Comparison of ENCODE assay signal across 8 cellular contexts in the genomic region with DNA sequence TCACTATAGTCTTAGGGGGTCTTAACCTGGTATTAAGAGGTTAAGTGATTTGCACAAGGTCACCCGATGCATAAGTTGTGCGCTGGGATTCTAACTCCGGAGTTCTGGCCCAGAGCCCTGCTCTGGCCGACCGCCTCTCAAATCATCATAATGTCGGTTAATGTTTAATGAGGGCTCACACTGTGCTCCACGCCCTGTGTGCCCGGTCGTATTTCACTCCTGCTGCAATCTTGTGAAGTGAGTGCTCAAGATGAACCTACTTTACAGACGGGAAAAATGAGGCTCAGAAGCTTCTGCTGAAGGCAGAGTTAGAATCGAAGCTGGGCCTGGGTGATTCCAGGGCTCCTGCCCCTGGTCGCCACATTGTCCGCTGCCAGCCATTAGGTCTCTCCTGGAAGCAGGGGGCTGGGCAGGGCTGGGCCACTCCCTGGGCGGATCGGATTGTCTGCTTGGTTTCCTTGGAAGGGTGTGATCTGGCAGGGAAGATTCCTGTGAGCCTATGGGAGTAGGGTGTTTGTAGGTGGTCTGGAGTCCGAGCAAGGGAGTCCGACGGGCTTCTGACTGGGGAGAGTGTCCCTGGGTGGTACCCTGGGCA. TPM values are rescaled to one million over a fixed set of nuclear protein-coding genes. Genes with fewer than 3 reads are reported as not detected.
DNase-seq lines count a peak whose midpoint lies in the region; ATAC-seq and TF ChIP-seq lines count a peak whose summit lies in the region.

No MANE protein-coding gene starts in this region.

- no peaks in the 10 kb centered on the region for H3K9me3 Mint-ChIP-seq in CD4-positive, alpha-beta T cell
- H3K9me3 Mint-ChIP-seq in IgD-negative memory B cell (no peaks in the 10 kb centered on the region), brain (peaks cover 0 to 6% (median 0%) of the 10 kb centered on the region in 5 experiments)

- H3K27ac Mint-ChIP-seq in CD4-positive, alpha-beta T cell, result peak overlapping the region; percentile 92
- H3K27ac Mint-ChIP-seq in IgD-negative memory B cell (peak overlapping the region; percentile 76 to 93 (median 92)), brain (peak overlapping the region; percentile 70 to 99 (median 96))

- intact Hi-C loops in CD4-positive, alpha-beta T cell (cut with DNase I, micrococcal nuclease), result loop anchor here (5.0 to 10.0 kb wide), 4 partner anchors 266 to 548 kb away; a partner anchor contains a TSS
- intact Hi-C loops in lower lobe of right lung (cut with DNase I) (loop anchor here (10.0 kb wide), 1 partner anchor 198 kb away; a partner anchor contains a TSS), upper lobe of right lung (cut with DNase I) (loop anchor here (10.0 kb wide), 1 partner anchor 198 kb away; a partner anchor contains a TSS)

- H3K4me3 ChIP-seq in lower lobe of right lung (peak overlapping the region; percentile 92), upper lobe of right lung (peak overlapping the region; percentile 64)

- POLR2A ChIA-PET in CD4-positive, alpha-beta T cell (lab: Charles Lee), result interaction anchor here (0.9 kb wide), 1 partner anchor 201 kb away, joined by 3 read pairs; no protein-coding TSS in a partner anchor

- H3K27ac ChIP-seq in CD4-positive, alpha-beta T cell (ENCODE audit: low read depth, low read length), result peak overlapping the region; percentile 88
- H3K27ac ChIP-seq in lower lobe of right lung, result peak overlapping the region; percentile 51
- peak overlapping the region; percentile 63 for H3K27ac ChIP-seq in upper lobe of right lung

- no peak for DNase-seq in CD4-positive, alpha-beta T cell
- peak; percentile 72 for DNase-seq in lower lobe of right lung
- DNase-seq in upper lobe of right lung, result no peak
- DNase-seq in cerebellum (ENCODE audit: low spot score), result no peak

- no peaks in the 10 kb centered on the region for H3K27me3 ChIP-seq in CD4-positive, alpha-beta T cell (ENCODE audit: control insufficient read depth, insufficient read depth, low read length)
- H3K27me3 ChIP-seq in lower lobe of right lung (ENCODE audit: low read depth), result no peaks in the 10 kb centered on the region
- H3K27me3 ChIP-seq in upper lobe of right lung, result no peaks in the 10 kb centered on the region

- no peak for TF ChIP-seq CTCF in CD4-positive, alpha-beta T cell (IDR thresholded peaks at IDR 0.05)
- TF ChIP-seq CTCF in brain (conservative IDR thresholded peaks at IDR 0.05) (no peak), lower lobe of right lung (IDR thresholded peaks at IDR 0.05) (no peak), upper lobe of right lung (IDR thresholded peaks at IDR 0.05) (no peak)

- peaks cover 5% of the 10 kb centered on the region for H3K27me3 Mint-ChIP-seq in CD4-positive, alpha-beta T cell
- H3K27me3 Mint-ChIP-seq in IgD-negative memory B cell (no peaks in the 10 kb centered on the region), brain (peaks cover 10% of the 10 kb centered on the region)

- H3K36me3 ChIP-seq in lower lobe of right lung, result no peaks in the 10 kb centered on the region
- H3K36me3 ChIP-seq in upper lobe of right lung, result no peaks in the 10 kb centered on the region

- H3K4me1 Mint-ChIP-seq in CD4-positive, alpha-beta T cell (ENCODE audit: low read depth), result peaks cover 57% of the 10 kb centered on the region
- H3K4me1 Mint-ChIP-seq in IgD-negative memory B cell, result peaks cover 21 to 37% (median 33%) of the 10 kb centered on the region in 3 donors
- peaks cover 68% of the 10 kb centered on the region for H3K4me1 Mint-ChIP-seq in brain

- no peaks in the 10 kb centered on the region for H3K9me3 ChIP-seq in CD4-positive, alpha-beta T cell (ENCODE audit: control insufficient read depth, low read length)
- no peaks in the 10 kb centered on the region for H3K9me3 ChIP-seq in lower lobe of right lung
- no peaks in the 10 kb centered on the region for H3K9me3 ChIP-seq in upper lobe of right lung

- H3K4me3 Mint-ChIP-seq in CD4-positive, alpha-beta T cell, result peak overlapping the region; percentile 93
- peak overlapping the region; percentile 10 to 98 (median 96) for H3K4me3 Mint-ChIP-seq in IgD-negative memory B cell
- H3K4me3 Mint-ChIP-seq in brain, result peak overlapping the region; percentile 91 to 100 (median 94)

- peaks cover 5% of the 10 kb centered on the region for H3K36me3 Mint-ChIP-seq in CD4-positive, alpha-beta T cell (ENCODE audit: low read depth)
- peaks cover 2% of the 10 kb centered on the region for H3K36me3 Mint-ChIP-seq in IgD-negative memory B cell
- H3K36me3 Mint-ChIP-seq in brain, result no peaks in the 10 kb centered on the region

- peaks cover 73% of the 10 kb centered on the region for H3K4me1 ChIP-seq in lower lobe of right lung
- peaks cover 32% of the 10 kb centered on the region for H3K4me1 ChIP-seq in upper lobe of right lung

- CTCF ChIA-PET in CD4-positive, alpha-beta T cell (lab: Charles Lee), result no interaction called here

- no peak for ATAC-seq in CD4-positive, alpha-beta T cell (ENCODE audit: poor library complexity)
- peak; percentile 67 to 76 for ATAC-seq in lower lobe of right lung
- ATAC-seq in upper lobe of right lung, result peak; percentile 54
- ATAC-seq in GM19324 (IDR thresholded peaks at IDR 0.05; ENCODE audit: low FRiP score, unreplicated experiment), result no peak
- ATAC-seq in GM21717 (IDR thresholded peaks at IDR 0.05; ENCODE audit: unreplicated experiment), result no peak

RNA-seq across cellular contexts. Expression of a gene that starts 1.1 kb away (rescaled TPM):
- total RNA-seq in CD4-positive, alpha-beta T cell, result 1 to 10 TPM; 2.7 to 6.3 TPM
- 3.7 TPM for polyA plus RNA-seq in IgD-negative memory B cell
- polyA plus RNA-seq in brain (ENCODE audit: insufficient read depth, low read depth, low replicate concordance), result 90.2 TPM
- 73.0 TPM for total RNA-seq in lower lobe of right lung
- 72.8 TPM for total RNA-seq in upper lobe of right lung
- total RNA-seq in cerebellum, result 4.5 TPM

RNA-seq across cellular contexts. Expression of a gene that starts 42.5 kb away (rescaled TPM):
- not detected for total RNA-seq in CD4-positive, alpha-beta T cell
- not detected for polyA plus RNA-seq in IgD-negative memory B cell
- polyA plus RNA-seq in brain (ENCODE audit: insufficient read depth, low read depth, low replicate concordance), result 1.3 TPM
- not detected for total RNA-seq in lower lobe of right lung
- total RNA-seq in upper lobe of right lung, result not detected
- total RNA-seq in cerebellum, result not detected

Comparison
In these comparisons a context has a peak if more than half of its experiments do, and no peak if none do; other contexts are left out.
1. ATAC-seq: peak in lower lobe of right lung (2 of 2) and upper lobe of right lung (single experiment); none in CD4-positive, alpha-beta T cell (single experiment), GM19324 (single experiment) and GM21717 (single experiment).
2. RNA of a gene that starts 1.1 kb away (total RNA-seq): 73.0 TPM in lower lobe of right lung (single experiment) and 72.8 TPM in upper lobe of right lung (single experiment); 2.7 to 6.3 TPM in CD4-positive, alpha-beta T cell and 4.5 TPM in cerebellum (single experiment); every median in the first group is over 10 times any median in the second.
3. Peak in every context shown above with its lines, with median percentiles within 50 percentile points of each other: H3K27ac ChIP-seq, H3K27ac Mint-ChIP-seq and H3K4me3 Mint-ChIP-seq.